Comparison of ENCODE assay signal across 19 cellular contexts in the genomic region with DNA sequence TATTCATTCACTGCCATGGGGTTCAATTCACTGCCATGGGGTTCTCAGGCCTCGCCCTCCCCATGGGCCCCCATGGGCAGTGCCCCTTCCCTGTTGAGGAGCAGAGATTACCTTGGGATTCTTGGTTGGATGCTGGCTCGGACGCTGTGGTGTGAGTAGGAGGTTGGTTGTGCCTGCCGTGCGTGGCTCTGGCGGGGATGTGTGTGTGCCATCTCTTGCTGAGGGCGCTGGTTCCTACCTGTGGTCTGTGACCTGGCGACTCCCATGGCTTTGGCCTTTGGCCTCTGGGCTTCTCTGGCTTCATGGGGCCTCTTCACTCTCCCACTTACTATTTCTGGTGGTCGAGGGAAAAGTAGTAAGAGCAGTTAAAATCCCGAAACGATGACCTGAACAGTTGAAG. TPM values are rescaled to one million over a fixed set of nuclear protein-coding genes. Genes with fewer than 3 reads are reported as not detected.
DNase-seq lines count a peak whose midpoint lies in the region; ATAC-seq and TF ChIP-seq lines count a peak whose summit lies in the region.
"Had no signal": no experiment of that assay in that cellular context is flagged by ENCODE, and none has a peak within 500 bp of the region (broad histone marks: within the 10 kb centered on the region; RNA-seq: fewer than 3 reads in every experiment).

No MANE protein-coding gene starts in this region.

- CTCF ChIA-PET in activated CD4-positive, alpha-beta T cell treated with anti-CD3 and anti-CD28 coated beads, Interleukin-2, amount 10 ng/mL, durations not matched to agents 7 days and 5 days (lab: Charles Lee), result interaction anchor here (0.9 kb wide), 1 partner anchor 8 kb away, joined by 3 read pairs; no protein-coding TSS in a partner anchor

- H3K4me3 ChIP-seq in right atrium auricular region, result no peak overlapping the region
- no peak overlapping the region for H3K4me3 ChIP-seq in psoas muscle
- H3K4me3 ChIP-seq: BLaER1, GM23338, HAP-1 had no signal

- TF ChIP-seq CTCF in right atrium auricular region (IDR thresholded peaks at IDR 0.05) (no peak), psoas muscle (IDR thresholded peaks at IDR 0.05) (no peak)

- no peak overlapping the region for H3K4me3 Mint-ChIP-seq in activated CD4-positive, alpha-beta T cell treated with anti-CD3 and anti-CD28 coated beads, Interleukin-2, amount 10 ng/mL, durations not matched to agents 7 days and 5 days
- H3K4me3 Mint-ChIP-seq: B cell; CD4-positive, CD25-positive, alpha-beta regulatory T cell; CD8-positive, alpha-beta T cell; GM23338 had no signal

- no peaks in the 10 kb centered on the region for H3K9me3 ChIP-seq in right atrium auricular region
- no peaks in the 10 kb centered on the region for H3K9me3 ChIP-seq in psoas muscle
- H3K9me3 ChIP-seq: BLaER1, Caco-2, HAP-1 had no signal

- 88 to 91% (median 89%) methylated on average over 11 of the region's 11 CpGs for WGBS in psoas muscle, 3 donors

- peaks cover 0 to 7% of the 10 kb centered on the region in 2 donors for H3K4me1 ChIP-seq in right atrium auricular region
- peaks cover 58% of the 10 kb centered on the region for H3K4me1 ChIP-seq in psoas muscle
- H3K4me1 ChIP-seq: Caco-2, HAP-1 had no signal

- no peak for DNase-seq in activated CD4-positive, alpha-beta T cell treated with anti-CD3 and anti-CD28 coated beads, Interleukin-2, amount 10 ng/mL, durations not matched to agents 7 days and 5 days
- DNase-seq in activated CD4-positive, alpha-beta T cell treated with anti-CD3 and anti-CD28 coated beads, Interleukin-2, amount 50 U/mL, for 48 hours, result no peak
- DNase-seq in cardiac septum (ENCODE audit: low spot score) (peak; percentile 56), right atrium auricular region (ENCODE audit: low spot score) (no peak), psoas muscle (no peak), HuH-7.5 (ENCODE audit: low spot score) (no peak)
- DNase-seq: Caco-2; CD4-positive, CD25-positive, alpha-beta regulatory T cell; CD8-positive, alpha-beta T cell; DMS153; DND-41 had no signal

- H3K9me3 Mint-ChIP-seq in activated CD4-positive, alpha-beta T cell treated with anti-CD3 and anti-CD28 coated beads, Interleukin-2, amount 10 ng/mL, durations not matched to agents 7 days and 5 days, result no peaks in the 10 kb centered on the region
- H3K9me3 Mint-ChIP-seq: CD8-positive, alpha-beta T cell had no signal

- peaks cover 27% of the 10 kb centered on the region for H3K4me1 Mint-ChIP-seq in activated CD4-positive, alpha-beta T cell treated with anti-CD3 and anti-CD28 coated beads, Interleukin-2, amount 10 ng/mL, durations not matched to agents 7 days and 5 days
- H3K4me1 Mint-ChIP-seq: GM23338 had no signal

- peaks cover 31% of the 10 kb centered on the region for H3K36me3 ChIP-seq in right atrium auricular region
- H3K36me3 ChIP-seq in psoas muscle (ENCODE audit: insufficient read depth in 1 of 2, low read depth in 1 of 2), result peaks cover 8 to 80% of the 10 kb centered on the region in 2 donors

- H3K27ac ChIP-seq in right atrium auricular region, result no peak overlapping the region
- H3K27ac ChIP-seq in psoas muscle, result peak overlapping the region; percentile 3
- H3K27ac ChIP-seq: 22Rv1, BLaER1, C4-2B had no signal

- POLR2A ChIA-PET in activated CD4-positive, alpha-beta T cell treated with anti-CD3 and anti-CD28 coated beads, Interleukin-2, amount 10 ng/mL, durations not matched to agents 7 days and 5 days (lab: Charles Lee), result no interaction called here

- intact Hi-C loops in cardiac septum (cut with DNase I) (no loop called here), psoas muscle (cut with DNase I) (no loop called here)

- peaks cover 49% of the 10 kb centered on the region for H3K36me3 Mint-ChIP-seq in activated CD4-positive, alpha-beta T cell treated with anti-CD3 and anti-CD28 coated beads, Interleukin-2, amount 10 ng/mL, durations not matched to agents 7 days and 5 days (ENCODE audit: low read depth)

- H3K27ac Mint-ChIP-seq in activated CD4-positive, alpha-beta T cell treated with anti-CD3 and anti-CD28 coated beads, Interleukin-2, amount 10 ng/mL, durations not matched to agents 7 days and 5 days, result peak overlapping the region; percentile 64
- H3K27ac Mint-ChIP-seq: B cell; CD4-positive, CD25-positive, alpha-beta regulatory T cell; GM23338 had no signal

- no peaks in the 10 kb centered on the region for H3K27me3 Mint-ChIP-seq in activated CD4-positive, alpha-beta T cell treated with anti-CD3 and anti-CD28 coated beads, Interleukin-2, amount 10 ng/mL, durations not matched to agents 7 days and 5 days
- H3K27me3 Mint-ChIP-seq: B cell; CD4-positive, CD25-positive, alpha-beta regulatory T cell had no signal

- ATAC-seq in psoas muscle, result peak in 1 of 4 donors; percentile 8
- ATAC-seq in GM21825 (IDR thresholded peaks at IDR 0.05; ENCODE audit: unreplicated experiment), result no peak
- ATAC-seq in GM19023 (IDR thresholded peaks at IDR 0.05; ENCODE audit: unreplicated experiment), result no peak
- ATAC-seq: CD8-positive, alpha-beta T cell; GM23338 had no signal

- H3K27me3 ChIP-seq in right atrium auricular region (no peaks in the 10 kb centered on the region), psoas muscle (ENCODE audit: insufficient read depth in 3 of 3, low read length in 2 of 3) (no peaks in the 10 kb centered on the region)
- H3K27me3 ChIP-seq: BLaER1 had no signal

RNA-seq across cellular contexts. Expression of gene PCNT, which starts 42.1 kb away (rescaled TPM):
- total RNA-seq in activated CD4-positive, alpha-beta T cell treated with anti-CD3 and anti-CD28 coated beads, Interleukin-2, amount 10 ng/mL, durations not matched to agents 7 days and 5 days, result 10 to 100 TPM; 84.0 to 89.8 TPM
- total RNA-seq in cardiac septum (21.0 TPM), right atrium auricular region (10 to 100 TPM; 31.7 to 40.3 TPM), psoas muscle (100 to 1,000 TPM in 3 of 4 donors, 10 to 100 TPM in 1; 99.4 to 642 (median 295) TPM)
- 100 to 1,000 TPM; 118 to 294 (median 248) TPM for polyA plus RNA-seq in psoas muscle

RNA-seq across cellular contexts. Expression of gene C21orf58, which starts 42.4 kb away (rescaled TPM):
- 10 to 100 TPM; 67.5 to 68.3 TPM for total RNA-seq in activated CD4-positive, alpha-beta T cell treated with anti-CD3 and anti-CD28 coated beads, Interleukin-2, amount 10 ng/mL, durations not matched to agents 7 days and 5 days
- total RNA-seq in cardiac septum (1.4 TPM), right atrium auricular region (under 1 TPM; 0.31 to 0.74 TPM), psoas muscle (1 to 10 TPM in 3 of 4 donors, under 1 TPM in 1; 0.49 to 3.0 (median 1.1) TPM)
- polyA plus RNA-seq in psoas muscle, result 1 to 10 TPM in 1 of 3 donors, under 1 TPM in 2; 0.38 to 2.3 (median 0.47) TPM

Comparison
In these comparisons a context has a peak if more than half of its experiments do, and no peak if none do; other contexts are left out.
1. RNA of gene C21orf58, which starts 42.4 kb away (total RNA-seq): 67.5 to 68.3 TPM in activated CD4-positive, alpha-beta T cell treated with anti-CD3 and anti-CD28 coated beads, Interleukin-2, amount 10 ng/mL, durations not matched to agents 7 days and 5 days; 1.4 TPM in cardiac septum (single experiment), 0.49 to 3.0 TPM in psoas muscle and 0.31 to 0.74 TPM in right atrium auricular region; every median in the first group is over 10 times any median in the second.